In the genomic region with DNA sequence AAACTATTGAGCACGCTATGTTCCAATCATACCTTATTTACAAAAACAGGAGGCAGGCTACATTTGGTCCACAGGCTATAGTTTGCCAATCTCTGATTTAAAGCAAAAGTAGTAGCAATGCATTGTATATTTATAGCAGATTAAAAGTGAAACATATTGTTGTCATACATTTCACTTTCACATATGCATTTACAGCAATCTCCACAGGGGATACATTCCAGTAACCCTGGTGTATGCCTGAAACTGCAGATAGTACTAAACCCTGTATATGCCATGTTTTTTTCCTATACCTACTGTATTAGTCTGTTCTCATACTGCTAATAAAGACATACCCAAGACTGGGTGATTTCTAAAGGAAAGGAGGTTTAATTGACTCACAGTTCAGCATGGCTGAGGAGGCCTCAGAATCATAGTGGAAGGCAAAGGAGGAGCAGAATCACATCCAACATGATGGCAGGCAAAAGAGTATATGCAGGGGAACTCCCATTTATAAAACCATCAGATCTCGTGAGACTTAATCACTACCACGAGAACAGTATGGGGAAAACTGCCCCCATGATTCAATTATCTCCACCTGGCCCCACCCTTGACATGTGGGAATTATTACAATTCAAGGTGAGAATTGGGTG, we compare ENCODE assay signal across 17 cellular contexts. TPM values are rescaled to one million over a fixed set of nuclear protein-coding genes. Genes with fewer than 3 reads are reported as not detected.
DNase-seq lines count a peak whose midpoint lies in the region; ATAC-seq and TF ChIP-seq lines count a peak whose summit lies in the region.
"Had no signal": no experiment of that assay in that cellular context is flagged by ENCODE, and none has a peak within 500 bp of the region (broad histone marks: within the 10 kb centered on the region; RNA-seq: fewer than 3 reads in every experiment).

No MANE protein-coding gene starts in this region.

- H3K36me3 ChIP-seq in lung (ENCODE audit: control insufficient read depth in 2 of 2, insufficient read depth in 2 of 2, low read length in 2 of 2): no peaks in the 10 kb centered on the region

- no peaks in the 10 kb centered on the region for H3K27me3 ChIP-seq in lung (ENCODE audit: control insufficient read depth, insufficient read depth)

- H3K27me3 Mint-ChIP-seq in activated T-cell treated with anti-CD3 and anti-CD28 coated beads, Interleukin-2, amount 50 U/mL, for 24 hours: peaks cover 34% of the 10 kb centered on the region

- no peaks in the 10 kb centered on the region for H3K9me3 Mint-ChIP-seq in activated T-cell treated with anti-CD3 and anti-CD28 coated beads, Interleukin-2, amount 50 U/mL, for 24 hours
- H3K9me3 Mint-ChIP-seq: CD8-positive, alpha-beta T cell had no signal

- peak overlapping the region; percentile 12 for H3K27ac Mint-ChIP-seq in activated T-cell treated with anti-CD3 and anti-CD28 coated beads, Interleukin-2, amount 50 U/mL, for 24 hours
- H3K27ac Mint-ChIP-seq: CD8-positive, alpha-beta T cell; mesothelial cell of epicardium had no signal

- no peak for DNase-seq in activated T-cell treated with anti-CD3 and anti-CD28 coated beads, Interleukin-2, amount 50 U/mL, for 24 hours
- DNase-seq in activated T-cell treated with anti-CD3 and anti-CD28 coated beads for 4 hours (no peak), lung (ENCODE audit: low spot score) (peak; percentile 3), NCI-H1048 (lab: John Stamatoyannopoulos, UW) (no peak), retina (no peak)
- no peak for DNase-seq in stimulated activated CD4-positive, alpha-beta T cell treated with anti-CD3 and anti-CD28 coated beads, Interleukin-4, amount 100 ng/mL, for 24 hours
- DNase-seq: EL, Kasumi-1, kidney, NCI-H1436 treated with DMSO at 0.1 percent for 48 hours, NCI-H510A had no signal

- H3K4me3 Mint-ChIP-seq in activated T-cell treated with anti-CD3 and anti-CD28 coated beads, Interleukin-2, amount 50 U/mL, for 24 hours: no peak overlapping the region
- H3K4me3 Mint-ChIP-seq: CD8-positive, alpha-beta T cell; mesothelial cell of epicardium had no signal

- no peaks in the 10 kb centered on the region for H3K36me3 Mint-ChIP-seq in activated T-cell treated with anti-CD3 and anti-CD28 coated beads, Interleukin-2, amount 50 U/mL, for 24 hours (ENCODE audit: low read depth)
- H3K36me3 Mint-ChIP-seq: CD8-positive, alpha-beta T cell; mesothelial cell of epicardium had no signal

- 87 to 90% methylated on average over 3 of the region's 3 CpGs for WGBS in lung, 2 donors

- no peak for TF ChIP-seq CTCF in lung (IDR thresholded peaks at IDR 0.05; ENCODE audit: control extremely low read depth, extremely low read depth)

- peaks cover 12% of the 10 kb centered on the region for H3K4me1 Mint-ChIP-seq in activated T-cell treated with anti-CD3 and anti-CD28 coated beads, Interleukin-2, amount 50 U/mL, for 24 hours (ENCODE audit: low read depth)
- H3K4me1 Mint-ChIP-seq: mesothelial cell of epicardium had no signal

- no peak overlapping the region for H3K4me3 ChIP-seq in lung

- no peaks in the 10 kb centered on the region for H3K9me3 ChIP-seq in lung (ENCODE audit: control insufficient read depth in 2 of 2, insufficient read depth in 1 of 2, low read length in 1 of 2)

- ATAC-seq in GM21381 (IDR thresholded peaks at IDR 0.05; ENCODE audit: unreplicated experiment) (peak; percentile 72), HG03064 (IDR thresholded peaks at IDR 0.05; ENCODE audit: low read depth, unreplicated experiment) (peak; percentile 85), lung (ENCODE audit: insufficient read depth, low FRiP score) (no peak)
- ATAC-seq: CD8-positive, alpha-beta T cell had no signal

- peaks cover 0 to 1% of the 10 kb centered on the region in 2 donors for H3K4me1 ChIP-seq in lung (ENCODE audit: control insufficient read depth in 2 of 2, insufficient read depth in 2 of 2, low read length in 2 of 2)

- H3K27ac ChIP-seq in lung (ENCODE audit: low read depth in 1 of 2, low read length in 1 of 2): no peak overlapping the region
- H3K27ac ChIP-seq: epithelial cell of prostate, VCaP had no signal

RNA-seq across cellular contexts. Expression of gene CSF1R, which starts 5.9 kb away (rescaled TPM):
- 10 to 100 TPM; 29.1 to 52.3 TPM for total RNA-seq in lung
- polyA plus RNA-seq in lung: 10 to 100 TPM; 13.0 to 65.0 TPM
